8 cellular contexts compared by ENCODE assay signal in genomic region chr12:30754750-30755394, GRCh38. TPM values are rescaled to one million over a fixed set of nuclear protein-coding genes. Genes with fewer than 3 reads are reported as not detected.
DNase-seq lines count a peak whose midpoint lies in the region; ATAC-seq and TF ChIP-seq lines count a peak whose summit lies in the region.

A gene with protein sequence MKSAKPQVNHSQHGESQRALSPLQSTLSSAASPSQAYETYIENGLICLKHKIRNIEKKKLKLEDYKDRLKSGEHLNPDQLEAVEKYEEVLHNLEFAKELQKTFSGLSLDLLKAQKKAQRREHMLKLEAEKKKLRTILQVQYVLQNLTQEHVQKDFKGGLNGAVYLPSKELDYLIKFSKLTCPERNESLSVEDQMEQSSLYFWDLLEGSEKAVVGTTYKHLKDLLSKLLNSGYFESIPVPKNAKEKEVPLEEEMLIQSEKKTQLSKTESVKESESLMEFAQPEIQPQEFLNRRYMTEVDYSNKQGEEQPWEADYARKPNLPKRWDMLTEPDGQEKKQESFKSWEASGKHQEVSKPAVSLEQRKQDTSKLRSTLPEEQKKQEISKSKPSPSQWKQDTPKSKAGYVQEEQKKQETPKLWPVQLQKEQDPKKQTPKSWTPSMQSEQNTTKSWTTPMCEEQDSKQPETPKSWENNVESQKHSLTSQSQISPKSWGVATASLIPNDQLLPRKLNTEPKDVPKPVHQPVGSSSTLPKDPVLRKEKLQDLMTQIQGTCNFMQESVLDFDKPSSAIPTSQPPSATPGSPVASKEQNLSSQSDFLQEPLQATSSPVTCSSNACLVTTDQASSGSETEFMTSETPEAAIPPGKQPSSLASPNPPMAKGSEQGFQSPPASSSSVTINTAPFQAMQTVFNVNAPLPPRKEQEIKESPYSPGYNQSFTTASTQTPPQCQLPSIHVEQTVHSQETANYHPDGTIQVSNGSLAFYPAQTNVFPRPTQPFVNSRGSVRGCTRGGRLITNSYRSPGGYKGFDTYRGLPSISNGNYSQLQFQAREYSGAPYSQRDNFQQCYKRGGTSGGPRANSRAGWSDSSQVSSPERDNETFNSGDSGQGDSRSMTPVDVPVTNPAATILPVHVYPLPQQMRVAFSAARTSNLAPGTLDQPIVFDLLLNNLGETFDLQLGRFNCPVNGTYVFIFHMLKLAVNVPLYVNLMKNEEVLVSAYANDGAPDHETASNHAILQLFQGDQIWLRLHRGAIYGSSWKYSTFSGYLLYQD (minus strand): TSS chr12:30754951. CDS start chr12:30753520, 1,431 bp downstream.

- H3K4me3 ChIP-seq in coronary artery: peak within 1 kb of the TSS; percentile 96

- TF ChIP-seq CTCF in coronary artery (IDR thresholded peaks at IDR 0.05): no peak

- H3K4me1 Mint-ChIP-seq in activated CD4-positive, alpha-beta T cell treated with anti-CD3 and anti-CD28 coated beads, Interleukin-2, amount 10 ng/mL, durations not matched to agents 24 days and 14 days: peaks cover 22% of the 10 kb centered on the region

- ATAC-seq in GM19351 (IDR thresholded peaks at IDR 0.05; ENCODE audit: unreplicated experiment) (peak; percentile 87), HG03520 (IDR thresholded peaks at IDR 0.05; ENCODE audit: unreplicated experiment) (peak; percentile 90), left colon (peak; percentile 97)

- peak within 1 kb of the TSS; percentile 75 to 90 for H3K27ac ChIP-seq in coronary artery

- peaks cover 8% of the 10 kb centered on the region for H3K27me3 Mint-ChIP-seq in activated CD4-positive, alpha-beta T cell treated with anti-CD3 and anti-CD28 coated beads, Interleukin-2, amount 10 ng/mL, durations not matched to agents 24 days and 14 days

- DNase-seq in C1 segment of cervical spinal cord (lab: John Stamatoyannopoulos, UW): peak; percentile 32 to 95 (median 90)
- peak; percentile 90 to 97 for DNase-seq in NCI-H526 (lab: John Stamatoyannopoulos, UW)
- DNase-seq in activated CD4-positive, alpha-beta T cell treated with anti-CD3 and anti-CD28 coated beads, Interleukin-2, amount 10 ng/mL, durations not matched to agents 24 days and 14 days: peak; percentile 98
- peak; percentile 97 for DNase-seq in coronary artery (ENCODE audit: low spot score)
- DNase-seq in left colon: peak; percentile 96 to 98
- DNase-seq in stimulated activated CD4-positive, alpha-beta T cell treated with anti-CD3 and anti-CD28 coated beads, Interleukin-1b, Interleukin-23, amount 100 ng/mL, for 4 hours (ENCODE audit: low read depth in 2 of 2): peak; percentile 91 to 94

- intact Hi-C loops in activated CD4-positive, alpha-beta T cell treated with anti-CD3 and anti-CD28 coated beads, Interleukin-2, amount 10 ng/mL, durations not matched to agents 24 days and 14 days (cut with micrococcal nuclease): loop anchor here (1.0 to 2.0 kb wide), 5 partner anchors 40 to 1374 kb away; partner anchors contain the start of genes DDX11, ERGIC2, IPO8 and SINHCAF
- intact Hi-C loops in left colon (cut with DNase I, micrococcal nuclease): no loop called here

- H3K9me3 Mint-ChIP-seq in activated CD4-positive, alpha-beta T cell treated with anti-CD3 and anti-CD28 coated beads, Interleukin-2, amount 10 ng/mL, durations not matched to agents 24 days and 14 days: no peaks in the 10 kb centered on the region

- no peaks in the 10 kb centered on the region for H3K36me3 Mint-ChIP-seq in activated CD4-positive, alpha-beta T cell treated with anti-CD3 and anti-CD28 coated beads, Interleukin-2, amount 10 ng/mL, durations not matched to agents 24 days and 14 days (ENCODE audit: low read depth)

- H3K27ac Mint-ChIP-seq in activated CD4-positive, alpha-beta T cell treated with anti-CD3 and anti-CD28 coated beads, Interleukin-2, amount 10 ng/mL, durations not matched to agents 24 days and 14 days: peak within 1 kb of the TSS; percentile 75

- H3K4me3 Mint-ChIP-seq in activated CD4-positive, alpha-beta T cell treated with anti-CD3 and anti-CD28 coated beads, Interleukin-2, amount 10 ng/mL, durations not matched to agents 24 days and 14 days: peak within 1 kb of the TSS; percentile 91

RNA-seq across cellular contexts. Expression of the gene that starts here (rescaled TPM):
- 8.6 and 12.2 TPM in 2 replicates for total RNA-seq in activated CD4-positive, alpha-beta T cell treated with anti-CD3 and anti-CD28 coated beads, Interleukin-2, amount 10 ng/mL, durations not matched to agents 24 days and 14 days
- 10 to 100 TPM; 10.3 to 13.9 TPM for total RNA-seq in left colon

Comparison
In these comparisons a context has a peak if more than half of its experiments do, and no peak if none do; other contexts are left out.
1. Peak in every context shown above with its lines: DNase-seq, ATAC-seq, H3K4me3 ChIP-seq and H3K27ac ChIP-seq.